ENCODE assay signal across 9 cellular contexts in the genomic region with DNA sequence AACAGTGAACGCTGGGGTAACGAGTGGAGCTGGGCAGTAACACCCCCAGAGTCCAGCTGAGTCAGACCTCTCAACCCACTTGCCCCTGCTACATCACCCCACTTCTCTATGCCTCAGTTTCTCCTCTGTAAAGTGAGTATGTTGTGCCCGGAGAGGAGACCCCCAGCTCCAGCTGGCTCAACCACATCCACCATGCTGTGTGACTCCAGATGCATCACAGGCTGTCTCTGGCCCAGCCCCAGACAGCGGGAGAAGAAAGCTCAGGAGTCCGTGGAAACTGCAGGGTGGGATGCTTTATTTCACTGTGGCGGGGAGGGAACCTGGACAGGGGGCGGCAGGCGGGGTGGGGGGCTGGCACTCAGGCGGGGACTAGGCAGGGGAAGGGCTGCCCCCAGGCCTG.
"Had no signal": no experiment of that assay in that cellular context is flagged by ENCODE, and none has a peak within 500 bp of the region (broad histone marks: within the 10 kb centered on the region; RNA-seq: fewer than 3 reads in every experiment).

No MANE protein-coding gene starts in this region.

- H3K9me3 ChIP-seq: HAP-1 had no signal

- H2AFZ ChIP-seq: GM23248 had no signal

- DNase-seq: GM23248, GOT3, HFFc6, IMR-90, KG1 had no signal

- H3K27ac ChIP-seq: GM23248, HL-60 had no signal

- H3K4me3 ChIP-seq: GM23248, HAP-1, K562 had no signal

- ATAC-seq: HCT116, K562 had no signal

- FAIRE-seq: K562 had no signal

- H3K4me1 ChIP-seq: HAP-1 had no signal

- H3K9ac ChIP-seq: GM23248 had no signal
